Comparison of ENCODE assay signal across 1 cellular context in genomic region chr1:35674111-35674510, GRCh38.
A peak's percentile ranks its signal among the peaks of the same experiment; 100 is the strongest.
TF ChIP-seq lines count a peak whose summit lies in the region.

No MANE protein-coding gene starts in this region.

TF ChIP-seq in HepG2, 621 proteins besides CTCF, POLR2A, EP300 and RAD21 (continued from another document):
- TF ChIP-seq IRF1 (CRISPR knock-in tag; IDR thresholded peaks at IDR 0.05; ENCODE audit: low read depth) (no peak), TBP (CRISPR knock-in tag; IDR thresholded peaks at IDR 0.05) (no peak), MAFK (conservative IDR thresholded peaks at IDR 0.05 in 1 of 2, IDR thresholded peaks at IDR 0.05 in 1 of 2; ENCODE audit: low read length in 2 of 2) (peak; percentile 43 to 54; a peak in 3 of 4 replicates), ZMYM4 (CRISPR knock-in tag; IDR thresholded peaks at IDR 0.05) (no peak), NFE2L2 (IDR thresholded peaks at IDR 0.05; ENCODE audit: low read length) (peak; percentile 63), MAFF (IDR thresholded peaks at IDR 0.05; ENCODE audit: low read depth, low read length) (peak; percentile 13; the same call in 1 of the 2 replicates)
